1 cellular context compared by ENCODE assay signal in the genomic region with DNA sequence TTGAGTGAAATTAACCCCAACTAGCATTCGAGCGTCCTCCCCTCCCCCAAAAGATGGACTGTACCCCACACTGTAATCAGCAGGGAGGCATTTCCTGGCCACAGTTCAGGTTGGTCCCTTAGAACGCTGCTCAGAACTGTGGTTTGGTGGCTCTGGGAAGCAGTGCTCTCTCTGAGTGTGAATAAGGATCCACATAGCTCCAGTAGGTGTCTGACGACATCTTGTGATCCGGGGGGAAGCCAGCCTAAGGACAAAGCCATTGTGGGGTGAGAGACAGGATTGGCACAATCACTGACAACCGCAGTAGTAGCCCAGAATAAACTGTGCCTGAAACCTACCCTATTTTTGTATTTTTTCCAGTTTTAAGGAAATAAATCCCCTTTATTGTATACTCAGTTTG.
TF ChIP-seq lines count a peak whose summit lies in the region.

No MANE protein-coding gene starts in this region.

TF ChIP-seq in GM23338, 12 proteins besides CTCF, POLR2A, EP300 and RAD21 (continued from another document):
- TF ChIP-seq, protein P1, sequence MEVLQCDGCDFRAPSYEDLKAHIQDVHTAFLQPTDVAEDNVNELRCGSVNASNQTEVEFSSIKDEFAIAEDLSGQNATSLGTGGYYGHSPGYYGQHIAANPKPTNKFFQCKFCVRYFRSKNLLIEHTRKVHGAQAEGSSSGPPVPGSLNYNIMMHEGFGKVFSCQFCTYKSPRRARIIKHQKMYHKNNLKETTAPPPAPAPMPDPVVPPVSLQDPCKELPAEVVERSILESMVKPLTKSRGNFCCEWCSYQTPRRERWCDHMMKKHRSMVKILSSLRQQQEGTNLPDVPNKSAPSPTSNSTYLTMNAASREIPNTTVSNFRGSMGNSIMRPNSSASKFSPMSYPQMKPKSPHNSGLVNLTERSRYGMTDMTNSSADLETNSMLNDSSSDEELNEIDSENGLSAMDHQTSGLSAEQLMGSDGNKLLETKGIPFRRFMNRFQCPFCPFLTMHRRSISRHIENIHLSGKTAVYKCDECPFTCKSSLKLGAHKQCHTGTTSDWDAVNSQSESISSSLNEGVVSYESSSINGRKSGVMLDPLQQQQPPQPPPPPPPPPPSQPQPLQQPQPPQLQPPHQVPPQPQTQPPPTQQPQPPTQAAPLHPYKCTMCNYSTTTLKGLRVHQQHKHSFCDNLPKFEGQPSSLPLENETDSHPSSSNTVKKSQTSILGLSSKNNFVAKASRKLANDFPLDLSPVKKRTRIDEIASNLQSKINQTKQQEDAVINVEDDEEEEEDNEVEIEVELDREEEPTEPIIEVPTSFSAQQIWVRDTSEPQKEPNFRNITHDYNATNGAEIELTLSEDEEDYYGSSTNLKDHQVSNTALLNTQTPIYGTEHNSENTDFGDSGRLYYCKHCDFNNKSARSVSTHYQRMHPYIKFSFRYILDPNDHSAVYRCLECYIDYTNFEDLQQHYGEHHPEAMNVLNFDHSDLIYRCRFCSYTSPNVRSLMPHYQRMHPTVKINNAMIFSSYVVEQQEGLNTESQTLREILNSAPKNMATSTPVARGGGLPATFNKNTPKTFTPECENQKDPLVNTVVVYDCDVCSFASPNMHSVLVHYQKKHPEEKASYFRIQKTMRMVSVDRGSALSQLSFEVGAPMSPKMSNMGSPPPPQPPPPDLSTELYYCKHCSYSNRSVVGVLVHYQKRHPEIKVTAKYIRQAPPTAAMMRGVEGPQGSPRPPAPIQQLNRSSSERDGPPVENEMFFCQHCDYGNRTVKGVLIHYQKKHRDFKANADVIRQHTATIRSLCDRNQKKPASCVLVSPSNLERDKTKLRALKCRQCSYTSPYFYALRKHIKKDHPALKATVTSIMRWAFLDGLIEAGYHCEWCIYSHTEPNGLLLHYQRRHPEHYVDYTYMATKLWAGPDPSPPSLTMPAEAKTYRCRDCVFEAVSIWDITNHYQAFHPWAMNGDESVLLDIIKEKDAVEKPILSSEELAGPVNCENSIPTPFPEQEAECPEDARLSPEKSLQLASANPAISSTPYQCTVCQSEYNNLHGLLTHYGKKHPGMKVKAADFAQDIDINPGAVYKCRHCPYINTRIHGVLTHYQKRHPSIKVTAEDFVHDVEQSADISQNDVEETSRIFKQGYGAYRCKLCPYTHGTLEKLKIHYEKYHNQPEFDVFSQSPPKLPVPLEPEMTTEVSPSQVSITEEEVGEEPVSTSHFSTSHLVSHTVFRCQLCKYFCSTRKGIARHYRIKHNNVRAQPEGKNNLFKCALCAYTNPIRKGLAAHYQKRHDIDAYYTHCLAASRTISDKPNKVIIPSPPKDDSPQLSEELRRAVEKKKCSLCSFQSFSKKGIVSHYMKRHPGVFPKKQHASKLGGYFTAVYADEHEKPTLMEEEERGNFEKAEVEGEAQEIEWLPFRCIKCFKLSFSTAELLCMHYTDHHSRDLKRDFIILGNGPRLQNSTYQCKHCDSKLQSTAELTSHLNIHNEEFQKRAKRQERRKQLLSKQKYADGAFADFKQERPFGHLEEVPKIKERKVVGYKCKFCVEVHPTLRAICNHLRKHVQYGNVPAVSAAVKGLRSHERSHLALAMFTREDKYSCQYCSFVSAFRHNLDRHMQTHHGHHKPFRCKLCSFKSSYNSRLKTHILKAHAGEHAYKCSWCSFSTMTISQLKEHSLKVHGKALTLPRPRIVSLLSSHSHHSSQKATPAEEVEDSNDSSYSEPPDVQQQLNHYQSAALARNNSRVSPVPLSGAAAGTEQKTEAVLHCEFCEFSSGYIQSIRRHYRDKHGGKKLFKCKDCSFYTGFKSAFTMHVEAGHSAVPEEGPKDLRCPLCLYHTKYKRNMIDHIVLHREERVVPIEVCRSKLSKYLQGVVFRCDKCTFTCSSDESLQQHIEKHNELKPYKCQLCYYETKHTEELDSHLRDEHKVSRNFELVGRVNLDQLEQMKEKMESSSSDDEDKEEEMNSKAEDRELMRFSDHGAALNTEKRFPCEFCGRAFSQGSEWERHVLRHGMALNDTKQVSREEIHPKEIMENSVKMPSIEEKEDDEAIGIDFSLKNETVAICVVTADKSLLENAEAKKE (CRISPR knock-in tag; IDR thresholded peaks at IDR 0.05), result no peak
- TF ChIP-seq NANOG (IDR thresholded peaks at IDR 0.05; ENCODE audit: borderline replicate concordance) (no peak), ZNF331 (CRISPR knock-in tag; IDR thresholded peaks at IDR 0.05; ENCODE audit: low read depth) (no peak), EZH2phosphoT487 (IDR thresholded peaks at IDR 0.05; ENCODE audit: unreplicated experiment) (no peak), CREB1 (CRISPR knock-in tag; IDR thresholded peaks at IDR 0.05; ENCODE audit: low read depth) (no peak), POLR2AphosphoS5 (IDR thresholded peaks at IDR 0.05; ENCODE audit: low read depth) (no peak)
- TF ChIP-seq, protein P2, sequence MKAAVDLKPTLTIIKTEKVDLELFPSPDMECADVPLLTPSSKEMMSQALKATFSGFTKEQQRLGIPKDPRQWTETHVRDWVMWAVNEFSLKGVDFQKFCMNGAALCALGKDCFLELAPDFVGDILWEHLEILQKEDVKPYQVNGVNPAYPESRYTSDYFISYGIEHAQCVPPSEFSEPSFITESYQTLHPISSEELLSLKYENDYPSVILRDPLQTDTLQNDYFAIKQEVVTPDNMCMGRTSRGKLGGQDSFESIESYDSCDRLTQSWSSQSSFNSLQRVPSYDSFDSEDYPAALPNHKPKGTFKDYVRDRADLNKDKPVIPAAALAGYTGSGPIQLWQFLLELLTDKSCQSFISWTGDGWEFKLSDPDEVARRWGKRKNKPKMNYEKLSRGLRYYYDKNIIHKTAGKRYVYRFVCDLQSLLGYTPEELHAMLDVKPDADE (IDR thresholded peaks at IDR 0.05), result no peak
TF ChIP-seq in GM23338: peak in this region for 0.
